Comparison of ENCODE assay signal across 9 cellular contexts in the genomic region with DNA sequence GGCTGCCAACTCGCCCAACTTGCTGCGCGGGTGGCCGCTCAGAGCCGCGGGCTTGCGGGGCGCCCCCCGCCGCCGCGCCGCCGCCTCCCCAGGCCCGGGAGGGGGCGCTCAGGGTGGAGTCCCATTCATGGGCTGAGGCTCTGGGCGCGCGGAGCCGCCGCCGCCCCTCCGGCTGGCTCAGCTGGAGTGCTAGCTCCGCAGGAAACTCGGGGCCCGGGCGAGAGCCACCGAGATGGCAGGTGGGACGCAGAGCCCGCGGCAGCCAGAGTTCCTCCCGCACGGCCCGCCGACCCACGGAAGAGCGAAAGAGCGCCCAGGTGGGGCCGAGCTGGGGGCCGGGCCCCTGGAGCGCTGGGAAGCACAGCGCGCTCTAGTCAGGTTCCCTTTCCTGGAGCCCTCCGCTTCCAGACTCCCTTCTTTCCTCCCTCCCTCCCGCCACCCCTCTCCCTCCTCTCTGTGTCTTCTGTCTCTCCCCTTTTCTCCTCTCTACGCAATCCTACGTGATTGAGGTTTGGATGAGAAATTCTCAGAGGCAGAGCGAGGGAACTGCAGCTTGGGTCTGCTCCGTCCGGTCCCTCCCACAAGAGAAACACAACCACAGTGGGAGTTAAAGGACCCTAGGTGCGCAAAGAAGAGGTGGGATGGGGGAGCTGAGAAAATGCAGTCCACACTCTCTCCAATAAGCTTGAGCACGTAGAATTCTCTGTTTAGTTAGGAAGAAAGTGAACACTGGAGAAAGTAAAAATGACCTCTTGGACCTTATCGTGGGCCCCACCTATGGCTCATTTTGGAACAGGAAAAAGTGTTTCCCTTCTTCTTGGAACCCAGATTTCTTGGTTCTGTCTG.
DNase-seq lines count a peak whose midpoint lies in the region; ATAC-seq and TF ChIP-seq lines count a peak whose summit lies in the region.
"Had no signal": no experiment of that assay in that cellular context is flagged by ENCODE, and none has a peak within 500 bp of the region (broad histone marks: within the 10 kb centered on the region; RNA-seq: fewer than 3 reads in every experiment).

No MANE protein-coding gene starts in this region.

- no peak overlapping the region for H3K4me3 Mint-ChIP-seq in natural killer cell
- H3K4me3 Mint-ChIP-seq: activated T-cell treated with anti-CD3 and anti-CD28 coated beads, Interleukin-2, amount 50 U/mL, for 4 hours had no signal

- peak overlapping the region; percentile 91 for H3K9ac ChIP-seq in ES-I3 (ENCODE audit: low read depth, low read length)

- no peaks in the 10 kb centered on the region for H3K4me1 Mint-ChIP-seq in natural killer cell

- peaks cover 4 to 6% of the 10 kb centered on the region in 2 donors for H3K9me3 Mint-ChIP-seq in natural killer cell
- H3K9me3 Mint-ChIP-seq: activated T-cell treated with anti-CD3 and anti-CD28 coated beads, Interleukin-2, amount 50 U/mL, for 4 hours had no signal

- 0 out of 2 replicates have a peak, but pooled peaks cover 15% of the 10 kb centered on the region for H3K4me1 ChIP-seq in ES-I3 (ENCODE audit: insufficient read depth, low read length)
- peaks cover 19% of the 10 kb centered on the region for H3K4me1 ChIP-seq in body of pancreas
- H3K4me1 ChIP-seq in upper lobe of left lung = peaks cover 11 to 29% (median 14%) of the 10 kb centered on the region in 4 donors

- no peak overlapping the region for H3K27ac ChIP-seq in body of pancreas
- peak overlapping the region; percentile 41 to 79 (median 56) for H3K27ac ChIP-seq in upper lobe of left lung

- peaks cover 26 to 45% of the 10 kb centered on the region in 2 donors for H3K27me3 Mint-ChIP-seq in natural killer cell (ENCODE audit: low read depth in 2 of 2)

- no peaks in the 10 kb centered on the region for H3K36me3 ChIP-seq in ES-I3 (ENCODE audit: insufficient read depth, low read length)
- H3K36me3 ChIP-seq in body of pancreas (replicated peaks in 1 of 2; ENCODE audit: insufficient read depth in 1 of 2, low read depth in 2 of 2) = no peaks in the 10 kb centered on the region
- no peaks in the 10 kb centered on the region for H3K36me3 ChIP-seq in upper lobe of left lung

- H3K27ac Mint-ChIP-seq in natural killer cell = no peak overlapping the region

- H3K36me3 Mint-ChIP-seq in natural killer cell = no peaks in the 10 kb centered on the region

- H3K27me3 ChIP-seq in body of pancreas (no peaks in the 10 kb centered on the region), upper lobe of left lung (peaks cover 0 to 32% (median 7%) of the 10 kb centered on the region in 4 donors)

- TF ChIP-seq CTCF in body of pancreas (IDR thresholded peaks at IDR 0.05) (no peak), upper lobe of left lung (IDR thresholded peaks at IDR 0.05) (no peak), natural killer cell (IDR thresholded peaks at IDR 0.05) (no peak)

- H3K4me3 ChIP-seq in body of pancreas = peak overlapping the region; percentile 7 to 32
- H3K4me3 ChIP-seq in upper lobe of left lung = peak overlapping the region; percentile 16 to 54 (median 52)

- WGBS in body of pancreas, 2 donors = 5 to 22% methylated on average over 15 to 48 of the region's 53 CpGs
- WGBS in upper lobe of left lung, 2 donors = 5 to 6% methylated on average over 27 to 29 of the region's 53 CpGs

- TF ChIP-seq EP300 in upper lobe of left lung (IDR thresholded peaks at IDR 0.05) = no peak

- intact Hi-C loops in body of pancreas (cut with DNase I) (no loop called here), natural killer cell (cut with micrococcal nuclease) (no loop called here)

- H3K9me3 ChIP-seq in ES-I3 (ENCODE audit: control insufficient read depth, insufficient read depth, low read length) (no peaks in the 10 kb centered on the region), body of pancreas (no peaks in the 10 kb centered on the region), upper lobe of left lung (no peaks in the 10 kb centered on the region)

- ATAC-seq in HG03159 (IDR thresholded peaks at IDR 0.05; ENCODE audit: unreplicated experiment) (peak; percentile 23), body of pancreas (peak; percentile 52), left lobe of liver (peak; percentile 38), upper lobe of left lung (ENCODE audit: low FRiP score in 2 of 2) (peak in 1 of 2 donors; percentile 38), natural killer cell (no peak)

- TF ChIP-seq POLR2A in body of pancreas (IDR thresholded peaks at IDR 0.05) = no peak
- no peak for TF ChIP-seq POLR2A in upper lobe of left lung (IDR thresholded peaks at IDR 0.05)

- DNase-seq in body of pancreas (peak in 1 of 4 donors; percentile 11), left lobe of liver (ENCODE audit: low spot score) (no peak), upper lobe of left lung (peak in 1 of 2 donors; percentile 84), natural killer cell (no peak), NCI-H1105 (lab: John Stamatoyannopoulos, UW) (no peak)
- DNase-seq in stimulated activated naive CD4-positive, alpha-beta T cell treated with Interleukin-2 at 50 U/mL for 16 hours (lab: John Stamatoyannopoulos, UW) = no peak
- DNase-seq: activated T-cell treated with anti-CD3 and anti-CD28 coated beads, Interleukin-2, amount 50 U/mL, for 4 hours had no signal

Comparison
In these comparisons a context has a peak if more than half of its experiments do, and no peak if none do; other contexts are left out.
1. ATAC-seq: peak in HG03159 (single experiment), body of pancreas (single experiment) and left lobe of liver (single experiment); none in natural killer cell (0 of 3).
2. H3K27ac ChIP-seq: peak in upper lobe of left lung (4 of 4); none in body of pancreas (0 of 4).